In the genomic region with DNA sequence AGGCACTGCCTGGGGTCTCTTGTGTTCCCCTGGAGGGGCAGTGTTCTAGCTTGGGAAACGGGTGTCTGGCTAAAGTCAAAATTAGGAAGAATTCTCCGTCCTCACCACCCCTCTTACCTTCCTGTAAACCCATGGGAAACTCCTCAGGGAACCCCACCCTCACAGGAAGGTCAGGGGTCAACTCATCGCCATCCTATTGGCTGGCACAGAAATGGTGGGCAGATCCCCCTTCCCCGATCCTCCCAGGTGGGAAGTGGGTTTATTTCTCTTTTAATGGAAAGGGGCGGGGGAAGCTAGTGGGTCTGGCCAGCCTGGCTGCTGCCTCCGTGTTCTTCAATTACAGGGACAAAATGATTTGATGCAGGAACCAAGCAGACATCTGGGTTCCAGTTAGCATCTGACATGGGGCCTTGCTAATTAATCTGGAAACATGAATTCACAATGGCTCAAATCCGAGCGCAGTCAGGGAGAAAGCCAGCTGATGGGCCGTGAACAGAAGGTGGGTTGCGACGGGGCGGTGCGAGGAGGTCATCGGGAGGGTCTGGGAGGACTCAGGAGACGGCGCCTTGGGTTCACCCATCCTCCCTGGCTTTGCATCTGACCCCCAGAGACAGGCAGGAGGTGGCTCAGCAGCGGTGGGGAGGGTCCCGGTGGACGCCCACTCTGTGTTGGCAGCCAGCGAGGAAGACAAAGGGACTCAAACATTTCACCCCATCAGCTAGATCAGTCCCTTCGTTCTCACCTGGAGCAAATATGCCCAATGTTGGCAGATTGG, we compare ENCODE assay signal across 21 cellular contexts.
"Had no signal": no experiment of that assay in that cellular context is flagged by ENCODE, and none has a peak within 500 bp of the region (broad histone marks: within the 10 kb centered on the region; RNA-seq: fewer than 3 reads in every experiment).

No MANE protein-coding gene starts in this region.

- H3K27ac ChIP-seq: neutrophil, pancreas, thoracic aorta, upper lobe of right lung, WERI-Rb-1 had no signal

- H3K9me3 ChIP-seq: mucosa of descending colon, neutrophil, pancreas, thoracic aorta, upper lobe of right lung had no signal

- H3K27me3 Mint-ChIP-seq: activated naive CD8-positive, alpha-beta T cell treated with anti-CD3 and anti-CD28 coated beads for 36 hours had no signal

- H3K27ac Mint-ChIP-seq: activated naive CD8-positive, alpha-beta T cell treated with anti-CD3 and anti-CD28 coated beads for 36 hours; naive B cell; stimulated activated naive B cell treated with anti-CD40 and anti-IgM and Interleukin-4, amounts not matched to agents 10 μg/mL and 1 μg/mL and 100 μg/mL, for 72 hours had no signal

- H3K36me3 Mint-ChIP-seq: activated naive CD8-positive, alpha-beta T cell treated with anti-CD3 and anti-CD28 coated beads for 36 hours; naive B cell; stimulated activated naive B cell treated with anti-CD40 and anti-IgM and Interleukin-4, amounts not matched to agents 10 μg/mL and 1 μg/mL and 100 μg/mL, for 72 hours had no signal

- H3K4me1 Mint-ChIP-seq: activated naive CD8-positive, alpha-beta T cell treated with anti-CD3 and anti-CD28 coated beads for 36 hours; stimulated activated naive B cell treated with anti-CD40 and anti-IgM and Interleukin-4, amounts not matched to agents 10 μg/mL and 1 μg/mL and 100 μg/mL, for 72 hours had no signal

- H3K9me3 Mint-ChIP-seq: activated naive CD8-positive, alpha-beta T cell treated with anti-CD3 and anti-CD28 coated beads for 36 hours; stimulated activated naive B cell treated with anti-CD40 and anti-IgM and Interleukin-4, amounts not matched to agents 10 μg/mL and 1 μg/mL and 100 μg/mL, for 72 hours had no signal

- H3K36me3 ChIP-seq: neutrophil, pancreas, thoracic aorta, upper lobe of right lung, WERI-Rb-1 had no signal

- DNase-seq: activated CD4-positive, alpha-beta T cell treated with anti-CD3 and anti-CD28 coated beads, Interleukin-2, amount 50 U/mL, for 48 hours; activated naive CD4-positive, alpha-beta T cell; activated naive CD8-positive, alpha-beta T cell treated with anti-CD3 and anti-CD28 coated beads for 36 hours; amniotic stem cell; central memory CD4-positive, alpha-beta T cell; erythroblast; foreskin melanocyte; head of caudate nucleus; left ventricle myocardium superior; mucosa of descending colon; naive B cell; stimulated activated naive B cell treated with anti-CD40 and anti-IgM and Interleukin-4, amounts not matched to agents 10 μg/mL and 1 μg/mL and 100 μg/mL, for 72 hours; T-helper 2 cell; upper lobe of right lung; WERI-Rb-1 had no signal

- FAIRE-seq: colon, endometrium, pancreas had no signal

- H3K27me3 ChIP-seq: dorsolateral prefrontal cortex, pancreas had no signal

- H3K4me3 Mint-ChIP-seq: activated naive CD8-positive, alpha-beta T cell treated with anti-CD3 and anti-CD28 coated beads for 36 hours; naive B cell; stimulated activated naive B cell treated with anti-CD40 and anti-IgM and Interleukin-4, amounts not matched to agents 10 μg/mL and 1 μg/mL and 100 μg/mL, for 72 hours had no signal

- H3K4me1 ChIP-seq: pancreas, upper lobe of right lung had no signal

- ATAC-seq: left ventricle myocardium superior; mucosa of descending colon; pancreas; stimulated activated naive B cell treated with anti-CD40 and anti-IgM and Interleukin-4, amounts not matched to agents 10 μg/mL and 1 μg/mL and 100 μg/mL, for 72 hours; upper lobe of right lung had no signal

- H3K4me3 ChIP-seq: dorsolateral prefrontal cortex, mucosa of descending colon, pancreas, thoracic aorta, upper lobe of right lung had no signal
